ENCODE assay signal across 1 cellular context in genomic region chr6:75750925-75751324, GRCh38.
TF ChIP-seq lines count a peak whose summit lies in the region.

No MANE protein-coding gene starts in this region.

TF ChIP-seq in endothelial cell of umbilical vein, 7 proteins besides CTCF, POLR2A, EP300 and RAD21 (continued from another document):
- no peak for TF ChIP-seq EZH2 (IDR thresholded peaks at IDR 0.05; ENCODE audit: borderline replicate concordance, low read depth, low read length, severe bottlenecking)
- no peak for TF ChIP-seq MAX (IDR thresholded peaks at IDR 0.05; ENCODE audit: insufficient read depth, insufficient read length)
